In genomic region chr4:113042502-113042901, GRCh38 we compare ENCODE assay signal across 18 cellular contexts. TPM values are rescaled to one million over a fixed set of nuclear protein-coding genes. Genes with fewer than 3 reads are reported as not detected.
DNase-seq lines count a peak whose midpoint lies in the region; ATAC-seq and TF ChIP-seq lines count a peak whose summit lies in the region.
"Had no signal": no experiment of that assay in that cellular context is flagged by ENCODE, and none has a peak within 500 bp of the region (broad histone marks: within the 10 kb centered on the region; RNA-seq: fewer than 3 reads in every experiment).

No MANE protein-coding gene starts in this region.

- no peak overlapping the region for H3K18ac ChIP-seq in H9 (ENCODE audit: insufficient read length, low read depth, low read length)

- H3K4me2 ChIP-seq in H9 (ENCODE audit: insufficient read depth, insufficient read length, low read length): no peak overlapping the region
- H3K4me2 ChIP-seq: A549, BLaER1, GM23338 had no signal

- H3K4ac ChIP-seq in H9 (ENCODE audit: low read depth, low read length): no peak overlapping the region

- no peaks in the 10 kb centered on the region for H3K36me3 ChIP-seq in transverse colon
- H3K36me3 ChIP-seq: BLaER1 had no signal

- no peak overlapping the region for H3K9ac ChIP-seq in H9 (ENCODE audit: extremely low read depth, insufficient read length, low read length)
- H3K9ac ChIP-seq: BLaER1 had no signal

- H4K20me1 ChIP-seq in H9 (ENCODE audit: control insufficient read depth, insufficient read depth, insufficient read length): no peaks in the 10 kb centered on the region
- H4K20me1 ChIP-seq: BLaER1 had no signal

- no peak overlapping the region for H3T11ph ChIP-seq in H9 (ENCODE audit: low read length)

- peaks cover 4 to 7% (median 4%) of the 10 kb centered on the region in 3 experiments; a peak in 5 of 7 replicates for H3K36me3 Mint-ChIP-seq in H9 (ENCODE audit: insufficient read depth in 1 of 3, low read depth in 3 of 3)
- no peaks in the 10 kb centered on the region; the same call in 1 of the 2 replicates for H3K36me3 Mint-ChIP-seq in WTC11
- H3K36me3 Mint-ChIP-seq: CD14-positive monocyte; CD4-positive, alpha-beta memory T cell had no signal

- no peak overlapping the region for H4K91ac ChIP-seq in H9 (ENCODE audit: insufficient read length, low read depth, low read length)

- H3K4me1 Mint-ChIP-seq in H9: peaks cover 16 to 17% of the 10 kb centered on the region in 2 experiments
- H3K4me1 Mint-ChIP-seq in WTC11: no peaks in the 10 kb centered on the region
- H3K4me1 Mint-ChIP-seq: CD14-positive monocyte; CD4-positive, alpha-beta memory T cell had no signal

- no peak for TF ChIP-seq POLR2A in transverse colon (IDR thresholded peaks at IDR 0.05)

- WGBS in H9 (ENCODE audit: extremely low coverage, insufficient read length, low lambda C conversion rate): no CpG with 5 or more reads among the region's 2 CpGs
- WGBS in transverse colon (ENCODE audit: low coverage in 1 of 2), 2 donors: 35 to 41% methylated on average over 2 of the region's 2 CpGs

- H3K79me1 ChIP-seq in H9 (ENCODE audit: insufficient read depth, low read depth, low read length, poor library complexity, severe bottlenecking): no peaks in the 10 kb centered on the region

- in situ Hi-C loops in transverse colon (cut with MboI; ENCODE audit: low pct_ligation_motif_present in 1 of 4, low pct_unique_long_range_greater_than_20kb in 1 of 4, low sequenced_read_pairs in 3 of 4): no loop called here

- H3K27ac ChIP-seq in H9 (ENCODE audit: insufficient read length, low read depth, low read length): no peak overlapping the region
- H3K27ac ChIP-seq in transverse colon: no peak overlapping the region
- H3K27ac ChIP-seq: 22Rv1, A549, BLaER1 had no signal

- TF ChIP-seq CTCF in H9 (conservative IDR thresholded peaks at IDR 0.05) (peak; percentile 16; the same call in 2 of the 3 replicates), WTC11 (IDR thresholded peaks at IDR 0.05) (no peak), transverse colon (IDR thresholded peaks at IDR 0.05) (no peak)

- H3K56ac ChIP-seq in H9 (ENCODE audit: insufficient read length, low read depth, low read length): no peak overlapping the region

- CTCF ChIA-PET in WTC11 (lab: Charles Lee): no interaction called here

- no peak overlapping the region for H2BK12ac ChIP-seq in H9 (ENCODE audit: insufficient read length, low read depth, low read length)

- DNase-seq in DMS53 (lab: John Stamatoyannopoulos, UW) (peak; percentile 13), DMS53 treated with DMSO at 0.1 percent for 48 hours (lab: John Stamatoyannopoulos, UW; ENCODE audit: unreplicated experiment) (no peak), H9 (no peak), WTC11 (ENCODE audit: low spot score) (no peak), left lobe of liver (ENCODE audit: low spot score) (no peak), NCI-H524 treated with DMSO at 0.1 percent for 48 hours (lab: John Stamatoyannopoulos, UW) (no peak), transverse colon (no peak)
- DNase-seq: AML-193; Calu3; CD4-positive, alpha-beta memory T cell; HFFc6 had no signal

- no peak overlapping the region for H2AK5ac ChIP-seq in H9 (ENCODE audit: insufficient read length, low read length)

- no peak overlapping the region for H2BK15ac ChIP-seq in H9 (ENCODE audit: low read depth, low read length)

- no peak overlapping the region for H3K4me3 ChIP-seq in transverse colon
- H3K4me3 ChIP-seq: A549, BLaER1, GM23338 had no signal

- H2BK120ac ChIP-seq in H9 (ENCODE audit: low read depth, low read length, poor library complexity, severe bottlenecking): no peak overlapping the region

- no peak overlapping the region for H2BK5ac ChIP-seq in H9 (ENCODE audit: insufficient read length, low read length)

- H3K27me3 Mint-ChIP-seq in H9 (ENCODE audit: low read depth) (no peaks in the 10 kb centered on the region), WTC11 (ENCODE audit: low read depth) (no peaks in the 10 kb centered on the region)

- no peak overlapping the region for H3K27ac Mint-ChIP-seq in H9
- no peak overlapping the region for H3K27ac Mint-ChIP-seq in WTC11
- H3K27ac Mint-ChIP-seq: CD14-positive monocyte; CD4-positive, alpha-beta memory T cell; GM23338; HFFc6 had no signal

- no peak overlapping the region for H3K23ac ChIP-seq in H9 (ENCODE audit: insufficient read length, low read depth, low read length)

- H3K79me2 ChIP-seq in H9 (ENCODE audit: insufficient read depth, low read length): no peaks in the 10 kb centered on the region

- no peak overlapping the region for H4K5ac ChIP-seq in H9 (ENCODE audit: insufficient read length, low read depth, low read length)

- TF ChIP-seq EP300 in transverse colon (IDR thresholded peaks at IDR 0.05; ENCODE audit: low read depth): no peak

- H3K4me3 Mint-ChIP-seq in H9 (no peak overlapping the region), WTC11 (no peak overlapping the region)
- H3K4me3 Mint-ChIP-seq: CD14-positive monocyte; CD4-positive, alpha-beta memory T cell; GM23338; HFFc6 had no signal

- H3K4me1 ChIP-seq in H9 (ENCODE audit: insufficient read depth, low read length): no peaks in the 10 kb centered on the region
- no peaks in the 10 kb centered on the region for H3K4me1 ChIP-seq in transverse colon
- H3K4me1 ChIP-seq: A549, BLaER1 had no signal

- H2AFZ ChIP-seq in H9 (ENCODE audit: low read length): no peak overlapping the region
- H2AFZ ChIP-seq: GM23338 had no signal

- H3K9me3 ChIP-seq in H9 (ENCODE audit: control insufficient read depth, low read depth, low read length): no peaks in the 10 kb centered on the region
- no peaks in the 10 kb centered on the region for H3K9me3 ChIP-seq in transverse colon
- H3K9me3 ChIP-seq: A549, BLaER1 had no signal

- ATAC-seq in WTC11 (peak; percentile 57; the same call in 1 of the 2 replicates), left lobe of liver (peak; percentile 53), GM21390 (IDR thresholded peaks at IDR 0.05; ENCODE audit: unreplicated experiment) (no peak)
- ATAC-seq: A549, GM23338, HCT116 had no signal

- H2BK20ac ChIP-seq in H9 (ENCODE audit: low read depth, low read length, poor library complexity, severe bottlenecking): no peak overlapping the region

- H3K9me3 Mint-ChIP-seq in H9 (no peaks in the 10 kb centered on the region; a peak in 1 of 5 replicates), WTC11 (peaks cover 10% of the 10 kb centered on the region)
- H3K9me3 Mint-ChIP-seq: GM23338, HFFc6 had no signal

- POLR2A ChIA-PET in WTC11 (lab: Charles Lee): no interaction called here

- no peaks in the 10 kb centered on the region for H3K23me2 ChIP-seq in H9 (ENCODE audit: insufficient read length, low read depth, low read length, poor library complexity, severe bottlenecking)

- H3K14ac ChIP-seq in H9 (ENCODE audit: insufficient read depth, low read length): no peak overlapping the region

- intact Hi-C loops in transverse colon (cut with DNase I; ENCODE audit: low total_unique reads): no loop called here

- no peak overlapping the region for H4K8ac ChIP-seq in H9 (replicated peaks; ENCODE audit: insufficient read length, low read depth, low read length)

- H3K27me3 ChIP-seq in H9 (ENCODE audit: insufficient read depth, low read length) (no peaks in the 10 kb centered on the region), transverse colon (no peaks in the 10 kb centered on the region)
- H3K27me3 ChIP-seq: BLaER1 had no signal

TF ChIP-seq in WTC11, 78 proteins besides CTCF, POLR2A, EP300 and RAD21 (continues in another document):
- TF ChIP-seq NR2C2 (CRISPR knock-in tag; IDR thresholded peaks at IDR 0.05): no peak
- no peak for TF ChIP-seq ZNF317 (CRISPR knock-in tag; IDR thresholded peaks at IDR 0.05; ENCODE audit: borderline replicate concordance, low read depth)
- TF ChIP-seq CREB1 (CRISPR knock-in tag; IDR thresholded peaks at IDR 0.05): no peak
- no peak for TF ChIP-seq ZNF671 (CRISPR knock-in tag; IDR thresholded peaks at IDR 0.05)
- TF ChIP-seq ZMAT4 (CRISPR knock-in tag; IDR thresholded peaks at IDR 0.05): no peak
- no peak for TF ChIP-seq GABPB1 (CRISPR knock-in tag; IDR thresholded peaks at IDR 0.05)
- no peak for TF ChIP-seq PREB (CRISPR knock-in tag; IDR thresholded peaks at IDR 0.05; ENCODE audit: borderline replicate concordance)
- TF ChIP-seq E2F4 (CRISPR knock-in tag; IDR thresholded peaks at IDR 0.05; ENCODE audit: borderline replicate concordance, low read depth): no peak
- no peak for TF ChIP-seq TEAD4 (CRISPR knock-in tag; IDR thresholded peaks at IDR 0.05)
- no peak for TF ChIP-seq ZNF232 (CRISPR knock-in tag; IDR thresholded peaks at IDR 0.05)
- no peak for TF ChIP-seq KAT7 (CRISPR knock-in tag; IDR thresholded peaks at IDR 0.05; ENCODE audit: borderline replicate concordance)
- TF ChIP-seq SMAD4 (CRISPR knock-in tag; IDR thresholded peaks at IDR 0.05): no peak
- no peak for TF ChIP-seq ETV6 (CRISPR knock-in tag; IDR thresholded peaks at IDR 0.05)
- no peak for TF ChIP-seq SMAD3 (CRISPR knock-in tag; IDR thresholded peaks at IDR 0.05; ENCODE audit: borderline replicate concordance)
- no peak for TF ChIP-seq JUN (CRISPR knock-in tag; IDR thresholded peaks at IDR 0.05)
- TF ChIP-seq NFATC4 (CRISPR knock-in tag; IDR thresholded peaks at IDR 0.05): no peak

RNA-seq across cellular contexts. Expression of gene ANK2, which starts 7.0 kb away (rescaled TPM):
- total RNA-seq in H9 (2021) (30.5 and 36.8 TPM in 2 replicates), WTC11 (2021) (27.9 to 33.7 TPM (median 30.8 TPM) in 3 replicates), left lobe of liver (0.68 TPM), transverse colon (10 to 100 TPM; 13.7 to 47.4 (median 30.5) TPM)
- total RNA-seq: CD4-positive, alpha-beta memory T cell had no signal
